In the genomic region with DNA sequence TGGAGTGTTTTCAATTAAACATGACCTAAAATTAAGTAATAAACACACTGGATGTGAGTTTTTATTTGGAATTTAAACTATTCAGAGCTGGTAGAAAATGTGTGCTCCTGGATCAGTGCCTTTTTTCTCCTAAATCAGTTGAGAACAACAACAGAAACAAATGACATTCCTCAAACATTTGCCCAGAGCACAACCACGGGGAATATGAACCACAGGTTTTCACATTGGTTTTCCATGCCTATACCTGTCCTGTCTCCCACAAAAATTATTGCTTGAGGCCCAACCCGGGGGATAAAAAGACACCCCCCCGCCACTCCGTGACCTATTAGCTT, we compare ENCODE assay signal across 19 cellular contexts. TPM values are rescaled to one million over a fixed set of nuclear protein-coding genes. Genes with fewer than 3 reads are reported as not detected.
DNase-seq lines count a peak whose midpoint lies in the region; ATAC-seq and TF ChIP-seq lines count a peak whose summit lies in the region.
"Had no signal": no experiment of that assay in that cellular context is flagged by ENCODE, and none has a peak within 500 bp of the region (broad histone marks: within the 10 kb centered on the region; RNA-seq: fewer than 3 reads in every experiment).

No MANE protein-coding gene starts in this region.

- H3K27ac ChIP-seq in IMR-90 (ENCODE audit: insufficient read depth, low read length) (no peak overlapping the region), lower lobe of right lung (peak overlapping the region; percentile 54), suprapubic skin (peak overlapping the region; percentile 30)
- H3K27ac ChIP-seq: prostate gland, vagina had no signal

- H3K4me2 ChIP-seq in IMR-90 (ENCODE audit: low read depth, low read length): no peak overlapping the region; the same call in 1 of the 2 replicates

- no peak overlapping the region for H3K9ac ChIP-seq in IMR-90 (ENCODE audit: low read depth, low read length)

- intact Hi-C loops in IMR-90 (cut with micrococcal nuclease) (no loop called here), lower lobe of right lung (cut with DNase I) (no loop called here)

- no peak overlapping the region for H4K91ac ChIP-seq in IMR-90 (ENCODE audit: insufficient read depth, low read depth, low read length)

- no peak overlapping the region for H2BK120ac ChIP-seq in IMR-90 (ENCODE audit: low read depth, low read length)

- POLR2A ChIA-PET in IMR-90 (lab: Charles Lee; ENCODE audit: unreplicated experiment): no interaction called here

- TF ChIP-seq CTCF in IMR-90 (conservative IDR thresholded peaks at IDR 0.05; ENCODE audit: low read depth, low read length) (no peak), lower lobe of right lung (IDR thresholded peaks at IDR 0.05) (no peak), suprapubic skin (IDR thresholded peaks at IDR 0.05) (no peak), GM13976 (IDR thresholded peaks at IDR 0.05; ENCODE audit: borderline replicate concordance, control extremely low read depth, extremely low read depth, insufficient read depth, missing control alignments) (no peak)

- TF ChIP-seq POLR2A in IMR-90 (IDR thresholded peaks at IDR 0.05; ENCODE audit: low read depth, low read length) (no peak), suprapubic skin (IDR thresholded peaks at IDR 0.05) (no peak)

- no peak overlapping the region for H2AFZ ChIP-seq in IMR-90 (replicated peaks; ENCODE audit: low read length, poor library complexity)

- H4K8ac ChIP-seq in IMR-90 (ENCODE audit: low read depth in 2 of 2, low read length in 2 of 2): no peak overlapping the region

- H4K5ac ChIP-seq in IMR-90 (ENCODE audit: low read depth, low read length): no peak overlapping the region

- TF ChIP-seq RAD21 in IMR-90 (IDR thresholded peaks at IDR 0.05; ENCODE audit: low read length): no peak

- H3K14ac ChIP-seq in IMR-90 (replicated peaks; ENCODE audit: low read depth, low read length): no peak overlapping the region

- H2BK20ac ChIP-seq in IMR-90 (ENCODE audit: low read depth, low read length): no peak overlapping the region

- no peak overlapping the region for H2BK15ac ChIP-seq in IMR-90 (ENCODE audit: low read depth, low read length)

- no CpG with 5 or more reads among the region's 4 CpGs for WGBS in IMR-90 (ENCODE audit: extremely low coverage in 2 of 2, insufficient read length in 1 of 2), 2 experiments
- WGBS in suprapubic skin: 55% methylated on average over 4 of the region's 4 CpGs

- peaks cover 13 to 20% of the 10 kb centered on the region in 2 experiments for H3K79me1 ChIP-seq in IMR-90 (ENCODE audit: low read depth in 1 of 2, low read length in 2 of 2)

- H2AK5ac ChIP-seq in IMR-90 (ENCODE audit: low read depth, low read length): no peak overlapping the region

- H3K36me3 ChIP-seq in IMR-90 (ENCODE audit: control insufficient read depth, insufficient read depth, low read length) (peaks cover 6% of the 10 kb centered on the region; the same call in 1 of the 2 replicates), lower lobe of right lung (peaks cover 36% of the 10 kb centered on the region), suprapubic skin (peaks cover 3% of the 10 kb centered on the region)
- H3K36me3 ChIP-seq: prostate gland, vagina had no signal

- no peak overlapping the region for H3K18ac ChIP-seq in IMR-90 (ENCODE audit: low read depth, low read length)

- no peak overlapping the region for H3K23ac ChIP-seq in IMR-90 (ENCODE audit: low read depth, low read length)

- H3K4me1 ChIP-seq in IMR-90 (ENCODE audit: control insufficient read depth, insufficient read depth, low read length) (peaks cover 7% of the 10 kb centered on the region), lower lobe of right lung (peaks cover 36% of the 10 kb centered on the region), suprapubic skin (peaks cover 36% of the 10 kb centered on the region)

- H4K20me1 ChIP-seq in IMR-90 (ENCODE audit: insufficient read depth, low read length): peaks cover 7% of the 10 kb centered on the region

- no peak overlapping the region for H2BK5ac ChIP-seq in IMR-90 (ENCODE audit: low read depth, low read length, poor library complexity, severe bottlenecking)

- in situ Hi-C loops in IMR-90 (cut with MboI; ENCODE audit: low sequenced_read_pairs): no loop called here
- in situ Hi-C loops in GM13976 (cut with MboI; ENCODE audit: low sequenced_read_pairs, unreplicated experiment): no loop called here

- dilution Hi-C loops in IMR-90 (cut with HindIII; ENCODE audit: low sequenced_read_pairs, unreplicated experiment): no loop called here

- no TSS peak for BruUV-seq in IMR-90 (replicated peaks; lab: Mats Ljungman, UMichigan)

- peak; percentile 24; the same call in 1 of the 2 replicates for ATAC-seq in IMR-90 (ENCODE audit: low read depth)
- no peak for ATAC-seq in lower lobe of right lung
- ATAC-seq in HG03280 (IDR thresholded peaks at IDR 0.05; ENCODE audit: unreplicated experiment): no peak
- ATAC-seq: activated CD4-positive, CD25-positive, alpha-beta regulatory T cell treated with anti-CD3 and anti-CD28 coated beads, Interleukin-2, amount 50 U/mL, for 24 hours; T-cell had no signal

- H3K9me3 ChIP-seq in IMR-90 (ENCODE audit: control insufficient read depth, insufficient read depth, low read length) (no peaks in the 10 kb centered on the region), lower lobe of right lung (no peaks in the 10 kb centered on the region), suprapubic skin (no peaks in the 10 kb centered on the region)
- H3K9me3 ChIP-seq: prostate gland, vagina had no signal

- H3K27me3 ChIP-seq in IMR-90 (ENCODE audit: control insufficient read depth, insufficient read depth, low read length) (peaks cover 6% of the 10 kb centered on the region; the same call in 1 of the 2 replicates), lower lobe of right lung (ENCODE audit: low read depth) (no peaks in the 10 kb centered on the region), suprapubic skin (no peaks in the 10 kb centered on the region)
- H3K27me3 ChIP-seq: vagina had no signal

- H3K56ac ChIP-seq in IMR-90 (ENCODE audit: extremely low read depth, insufficient read depth, low read length): no peak overlapping the region

- DNase-seq in IMR-90 (no peak), astrocyte of the hippocampus (ENCODE audit: low read depth, low spot score) (peak; percentile 56), lower lobe of right lung (no peak), suprapubic skin (ENCODE audit: low spot score in 2 of 2) (no peak), GM13976 (ENCODE audit: low spot score) (no peak), SW 1271 (lab: John Stamatoyannopoulos, UW) (no peak)
- DNase-seq: activated naive CD8-positive, alpha-beta T cell treated with anti-CD3 and anti-CD28 coated beads, Interleukin-2, amount 10 ng/mL, durations not matched to agents 7 days and 5 days; CD4-positive, alpha-beta T cell; immature natural killer cell; midbrain; NCI-H226; OCI-M1; stimulated activated CD4-positive, alpha-beta T cell treated with anti-CD3 and anti-CD28 coated beads, Interleukin-2, amount 100 ng/mL, for 48 hours; T-cell had no signal

- H3K4me3 ChIP-seq in IMR-90 (ENCODE audit: insufficient read depth, low read depth, low read length) (no peak overlapping the region), lower lobe of right lung (no peak overlapping the region), suprapubic skin (no peak overlapping the region)
- H3K4me3 ChIP-seq: GM12878, prostate gland, vagina had no signal

- H3K4ac ChIP-seq in IMR-90 (ENCODE audit: low read depth, low read length): no peak overlapping the region

- TF ChIP-seq EP300 in suprapubic skin (IDR thresholded peaks at IDR 0.05): no peak

- H2AK9ac ChIP-seq in IMR-90 (replicated peaks; ENCODE audit: low read depth, low read length, poor library complexity): no peak overlapping the region

- peaks cover 7% of the 10 kb centered on the region for H3K9me1 ChIP-seq in IMR-90 (ENCODE audit: insufficient read depth, low read length)

- CTCF ChIA-PET in IMR-90 (lab: Yijun Ruan, JAX): interaction anchor here (0.6 kb wide), 1 partner anchor 694 kb away, joined by 3 read pairs; no protein-coding TSS in a partner anchor

TF ChIP-seq in IMR-90, 13 proteins besides CTCF, POLR2A, EP300 and RAD21 (continues in another document):
- TF ChIP-seq MAFK (IDR thresholded peaks at IDR 0.05; ENCODE audit: low read depth, low read length): no peak
- TF ChIP-seq FOS (IDR thresholded peaks at IDR 0.05; ENCODE audit: low read depth, low read length): no peak
- TF ChIP-seq SMC3 (IDR thresholded peaks at IDR 0.05; ENCODE audit: low read depth, low read length): no peak
- TF ChIP-seq CHD1 (IDR thresholded peaks at IDR 0.05; ENCODE audit: low read depth, low read length): no peak
- TF ChIP-seq, protein P1, sequence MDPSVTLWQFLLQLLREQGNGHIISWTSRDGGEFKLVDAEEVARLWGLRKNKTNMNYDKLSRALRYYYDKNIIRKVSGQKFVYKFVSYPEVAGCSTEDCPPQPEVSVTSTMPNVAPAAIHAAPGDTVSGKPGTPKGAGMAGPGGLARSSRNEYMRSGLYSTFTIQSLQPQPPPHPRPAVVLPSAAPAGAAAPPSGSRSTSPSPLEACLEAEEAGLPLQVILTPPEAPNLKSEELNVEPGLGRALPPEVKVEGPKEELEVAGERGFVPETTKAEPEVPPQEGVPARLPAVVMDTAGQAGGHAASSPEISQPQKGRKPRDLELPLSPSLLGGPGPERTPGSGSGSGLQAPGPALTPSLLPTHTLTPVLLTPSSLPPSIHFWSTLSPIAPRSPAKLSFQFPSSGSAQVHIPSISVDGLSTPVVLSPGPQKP (IDR thresholded peaks at IDR 0.05; ENCODE audit: borderline replicate concordance, low read depth, low read length): no peak
- TF ChIP-seq MXI1 (IDR thresholded peaks at IDR 0.05; ENCODE audit: borderline replicate concordance, low read depth, low read length): no peak
- no peak for TF ChIP-seq MAZ (IDR thresholded peaks at IDR 0.05; ENCODE audit: borderline replicate concordance, low read depth, low read length)
- no peak for TF ChIP-seq RCOR1 (IDR thresholded peaks at IDR 0.05; ENCODE audit: insufficient replicate concordance, low read length)
- TF ChIP-seq NFE2L2 (IDR thresholded peaks at IDR 0.05; ENCODE audit: low read depth, low read length): no peak
- no peak for TF ChIP-seq USF2 (IDR thresholded peaks at IDR 0.05; ENCODE audit: low read depth, low read length)
- TF ChIP-seq BHLHE40 (IDR thresholded peaks at IDR 0.05; ENCODE audit: low read depth, low read length): no peak
- no peak for TF ChIP-seq CEBPB (IDR thresholded peaks at IDR 0.05; ENCODE audit: low read depth, low read length)

RNA-seq across cellular contexts. Expression of gene HSBP1, which starts 6.8 kb away (rescaled TPM):
- total RNA-seq in IMR-90 (2012; rRNA removed) (8.8 and 20.6 TPM in 2 replicates), lower lobe of right lung (105 TPM), suprapubic skin (10 to 100 TPM; 13.4 to 22.0 (median 17.2) TPM)
- 65.2 and 125 TPM in 2 replicates for polyA plus RNA-seq in IMR-90 (2012; rRNA removed)
- polyA plus RNA-seq in IMR-90 (2012; cell fraction: cytosol; rRNA removed): 4.9 and 5.5 TPM in 2 replicates
- polyA plus RNA-seq in IMR-90 (2012; cell fraction: nucleus; rRNA removed; ENCODE audit: low replicate concordance): 5.2 and 22.2 TPM in 2 replicates
